ENCODE assay signal across 8 cellular contexts in genomic region chr3:17894434-17895060, GRCh38.
DNase-seq lines count a peak whose midpoint lies in the region; ATAC-seq and TF ChIP-seq lines count a peak whose summit lies in the region.

No MANE protein-coding gene starts in this region.

- H3K27ac Mint-ChIP-seq in activated CD8-positive, alpha-beta T cell treated with anti-CD3 and anti-CD28 coated beads for 36 hours = no peak overlapping the region
- H3K27ac Mint-ChIP-seq in stimulated activated naive CD8-positive, alpha-beta T cell treated with anti-CD3 and anti-CD28 coated beads, Interleukin-15, amount 100 ng/mL, for 72 hours = no peak overlapping the region

- intact Hi-C loops in activated CD8-positive, alpha-beta T cell treated with anti-CD3 and anti-CD28 coated beads for 36 hours (cut with micrococcal nuclease) = no loop called here

- no peak overlapping the region for H3K27ac ChIP-seq in iPS DF 6.9 (ENCODE audit: low read length)

- POLR2A ChIA-PET in activated CD8-positive, alpha-beta T cell treated with anti-CD3 and anti-CD28 coated beads for 36 hours (lab: Charles Lee) = no interaction called here

- no CpG with 5 or more reads among the region's 1 CpG for WGBS in iPS DF 6.9 (ENCODE audit: insufficient coverage, insufficient read length)

- peaks cover 5% of the 10 kb centered on the region for H3K9me3 Mint-ChIP-seq in activated CD8-positive, alpha-beta T cell treated with anti-CD3 and anti-CD28 coated beads for 36 hours
- H3K9me3 Mint-ChIP-seq in stimulated activated naive CD8-positive, alpha-beta T cell treated with anti-CD3 and anti-CD28 coated beads, Interleukin-15, amount 100 ng/mL, for 72 hours = no peaks in the 10 kb centered on the region

- peaks cover 2% of the 10 kb centered on the region for H3K27me3 Mint-ChIP-seq in activated CD8-positive, alpha-beta T cell treated with anti-CD3 and anti-CD28 coated beads for 36 hours
- H3K27me3 Mint-ChIP-seq in stimulated activated naive CD8-positive, alpha-beta T cell treated with anti-CD3 and anti-CD28 coated beads, Interleukin-15, amount 100 ng/mL, for 72 hours = no peaks in the 10 kb centered on the region

- H3K36me3 Mint-ChIP-seq in activated CD8-positive, alpha-beta T cell treated with anti-CD3 and anti-CD28 coated beads for 36 hours (ENCODE audit: low read depth) = no peaks in the 10 kb centered on the region

- H3K27me3 ChIP-seq in MG63 (no peaks in the 10 kb centered on the region), iPS DF 6.9 (ENCODE audit: control insufficient read depth, insufficient read depth, low read length) (no peaks in the 10 kb centered on the region)

- TF ChIP-seq CTCF in activated CD8-positive, alpha-beta T cell treated with anti-CD3 and anti-CD28 coated beads for 36 hours (IDR thresholded peaks at IDR 0.05) = peak; percentile 38

- DNase-seq in EH (ENCODE audit: low read depth) (peak; percentile 58), MG63 (peak; percentile 2), iPS DF 6.9 (ENCODE audit: low read depth, low spot score) (peak; percentile 47), cerebellar nuclear complex (lab: John Stamatoyannopoulos, UW) (no peak), activated gamma-delta T cell treated with Interleukin-2 at 50 U/mL for 16 hours (no peak)
- DNase-seq in activated CD8-positive, alpha-beta T cell treated with anti-CD3 and anti-CD28 coated beads for 36 hours = peak; percentile 63
- DNase-seq in stimulated activated naive CD8-positive, alpha-beta T cell treated with anti-CD3 and anti-CD28 coated beads, Interleukin-15, amount 100 ng/mL, for 72 hours = peak; percentile 36 to 64

- no peaks in the 10 kb centered on the region for H3K4me1 Mint-ChIP-seq in activated CD8-positive, alpha-beta T cell treated with anti-CD3 and anti-CD28 coated beads for 36 hours (ENCODE audit: low read depth)
- H3K4me1 Mint-ChIP-seq in stimulated activated naive CD8-positive, alpha-beta T cell treated with anti-CD3 and anti-CD28 coated beads, Interleukin-15, amount 100 ng/mL, for 72 hours = no peaks in the 10 kb centered on the region

- no peaks in the 10 kb centered on the region for H3K9me3 ChIP-seq in MG63
- no peaks in the 10 kb centered on the region for H3K9me3 ChIP-seq in iPS DF 6.9 (ENCODE audit: control insufficient read depth, insufficient read depth, low read length)

- no peak overlapping the region for H3K4me3 Mint-ChIP-seq in activated CD8-positive, alpha-beta T cell treated with anti-CD3 and anti-CD28 coated beads for 36 hours
- H3K4me3 Mint-ChIP-seq in stimulated activated naive CD8-positive, alpha-beta T cell treated with anti-CD3 and anti-CD28 coated beads, Interleukin-15, amount 100 ng/mL, for 72 hours = no peak overlapping the region

- H3K4me1 ChIP-seq in iPS DF 6.9 (ENCODE audit: control insufficient read depth, insufficient read depth, low read length) = peaks cover 3% of the 10 kb centered on the region; the same call in 1 of the 2 replicates

- H3K4me3 ChIP-seq in MG63 (no peak overlapping the region), iPS DF 6.9 (ENCODE audit: low read length) (no peak overlapping the region)

- CTCF ChIA-PET in activated CD8-positive, alpha-beta T cell treated with anti-CD3 and anti-CD28 coated beads for 36 hours (lab: Charles Lee) = interaction anchor here (0.6 to 1.5 kb wide), 10 partner anchors 12 to 1094 kb away, joined by 3 to 5 read pairs (median 3); no protein-coding TSS in a partner anchor

- peak; percentile 83 for ATAC-seq in GM21367 (IDR thresholded peaks at IDR 0.05; ENCODE audit: unreplicated experiment)
- ATAC-seq in activated CD8-positive, alpha-beta T cell treated with anti-CD3 and anti-CD28 coated beads for 36 hours = peak; percentile 51
- ATAC-seq in stimulated activated naive CD8-positive, alpha-beta T cell treated with anti-CD3 and anti-CD28 coated beads, Interleukin-15, amount 100 ng/mL, for 72 hours = peak; percentile 91

- H3K36me3 ChIP-seq in MG63 = no peaks in the 10 kb centered on the region
- no peaks in the 10 kb centered on the region for H3K36me3 ChIP-seq in iPS DF 6.9 (ENCODE audit: control insufficient read depth, insufficient read depth, low read length)

Comparison
In these comparisons a context has a peak if more than half of its experiments do, and no peak if none do; other contexts are left out.
1. DNase-seq: peak in EH (single experiment), MG63 (single experiment), activated CD8-positive, alpha-beta T cell treated with anti-CD3 and anti-CD28 coated beads for 36 hours (single experiment), iPS DF 6.9 (single experiment) and stimulated activated naive CD8-positive, alpha-beta T cell treated with anti-CD3 and anti-CD28 coated beads, Interleukin-15, amount 100 ng/mL, for 72 hours (2 of 2); none in cerebellar nuclear complex (0 of 2) and activated gamma-delta T cell treated with Interleukin-2 at 50 U/mL for 16 hours (single experiment).
2. Peak in every context shown above with its lines, with median percentiles within 50 percentile points of each other: ATAC-seq.